Comparison of ENCODE assay signal across 15 cellular contexts in the genomic region with DNA sequence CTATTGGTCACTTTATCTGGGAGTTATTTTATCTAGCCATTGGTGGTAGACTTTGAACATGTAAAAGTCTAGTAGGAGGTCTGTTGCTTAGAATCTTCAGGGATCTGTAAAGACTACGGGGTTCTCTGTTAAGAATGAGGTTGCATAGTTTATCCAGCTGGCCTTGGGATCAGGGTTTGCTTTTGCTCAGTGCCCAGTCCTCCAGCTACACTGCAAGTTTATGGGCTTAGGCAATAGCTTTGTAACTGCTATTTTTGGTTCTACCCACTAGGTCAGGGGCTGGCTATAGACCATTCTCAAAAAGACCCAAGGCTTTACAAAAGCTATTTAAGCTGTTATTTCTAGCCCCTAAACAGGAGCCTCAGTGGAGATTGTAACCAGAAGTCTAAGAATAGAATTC. TPM values are rescaled to one million over a fixed set of nuclear protein-coding genes. Genes with fewer than 3 reads are reported as not detected.
DNase-seq lines count a peak whose midpoint lies in the region; ATAC-seq, FAIRE-seq and TF ChIP-seq lines count a peak whose summit lies in the region.
"Had no signal": no experiment of that assay in that cellular context is flagged by ENCODE, and none has a peak within 500 bp of the region (broad histone marks: within the 10 kb centered on the region; RNA-seq: fewer than 3 reads in every experiment).

No MANE protein-coding gene starts in this region.

- peak overlapping the region in 3 of 8 donors; percentile 3 to 43 (median 11) for H3K4me3 Mint-ChIP-seq in CD4-positive, alpha-beta memory T cell
- H3K4me3 Mint-ChIP-seq: B cell, neural crest cell had no signal

- peak overlapping the region; percentile 54 for H3K27ac ChIP-seq in CD4-positive, alpha-beta memory T cell (ENCODE audit: low read depth, low read length)
- peak overlapping the region; percentile 24 for H3K27ac ChIP-seq in effector memory CD4-positive, alpha-beta T cell (ENCODE audit: insufficient read depth, low read length, poor library complexity, severe bottlenecking)
- H3K27ac ChIP-seq in HepG2 (ENCODE audit: extremely low read length, insufficient read depth, low read length) (no peak overlapping the region), colonic mucosa (no peak overlapping the region)

- H3K4me3 ChIP-seq in CD4-positive, alpha-beta memory T cell (ENCODE audit: low read length in 2 of 2), result no peak overlapping the region
- no peak overlapping the region for H3K4me3 ChIP-seq in NB4 (ENCODE audit: low read depth, low read length)
- no peak overlapping the region for H3K4me3 ChIP-seq in effector memory CD4-positive, alpha-beta T cell (ENCODE audit: insufficient read depth, low read depth, low read length, poor library complexity, severe bottlenecking)
- H3K4me3 ChIP-seq in HepG2 (replicated peaks in 1 of 3; ENCODE audit: insufficient read depth in 1 of 3, low read depth in 2 of 3, low read length in 3 of 3), result no peak overlapping the region
- H3K4me3 ChIP-seq in colonic mucosa, result no peak overlapping the region

- intact Hi-C loops in CD4-positive, alpha-beta memory T cell (cut with micrococcal nuclease), result no loop called here
- intact Hi-C loops in HepG2 (cut with micrococcal nuclease; ENCODE audit: unreplicated experiment) (no loop called here), colonic mucosa (cut with DNase I) (no loop called here)

- no peak for TF ChIP-seq EP300 in HepG2 (IDR thresholded peaks at IDR 0.05; ENCODE audit: low read depth in 2 of 2, low read length in 2 of 2)
- TF ChIP-seq EP300 in HepG2 (CRISPR knock-in tag; IDR thresholded peaks at IDR 0.05; ENCODE audit: borderline replicate concordance), result no peak

- CTCF ChIA-PET in CD4-positive, alpha-beta memory T cell (lab: Charles Lee; ENCODE audit: partially characterized antibody), result interaction anchor here (1.0 to 9.5 kb wide), 3 partner anchors 9 to 40 kb away, joined by 3 to 165 read pairs (median 6); partner anchors contain the start of gene SH3GLB1
- CTCF ChIA-PET in HepG2 (lab: Yijun Ruan, JAX; ENCODE audit: low intra/inter-chr PET ratio, low total read pairs), result no interaction called here

- H3K4me1 ChIP-seq in CD4-positive, alpha-beta memory T cell (ENCODE audit: insufficient read depth, low read length), result peaks cover 59% of the 10 kb centered on the region
- H3K4me1 ChIP-seq in effector memory CD4-positive, alpha-beta T cell (ENCODE audit: control insufficient read depth, insufficient read depth, low read length, poor library complexity, severe bottlenecking), result peaks cover 3% of the 10 kb centered on the region
- H3K4me1 ChIP-seq in HepG2 (ENCODE audit: insufficient read depth, low read length) (peaks cover 29% of the 10 kb centered on the region), colonic mucosa (peaks cover 9% of the 10 kb centered on the region)

- POLR2A ChIA-PET in CD4-positive, alpha-beta memory T cell (lab: Charles Lee; ENCODE audit: partially characterized antibody), result interaction anchor here (1.3 to 8.3 kb wide), 4 partner anchors 10 to 318 kb away, joined by 4 to 133 read pairs (median 4); partner anchors contain the start of genes ODF2L and SH3GLB1
- POLR2A ChIA-PET in HepG2 (lab: Yijun Ruan, JAX), result interaction anchor here (3.5 kb wide), 1 partner anchor 10 kb away, joined by 20 read pairs; the partner anchor contains the start of gene SH3GLB1

- ATAC-seq in HepG2, result peak; percentile 72; the same call in 2 of the 3 replicates
- no peak for ATAC-seq in HG03025 (IDR thresholded peaks at IDR 0.05; ENCODE audit: low FRiP score, unreplicated experiment)

- H3K4me2 ChIP-seq in HepG2 (ENCODE audit: low read depth, low read length), result no peak overlapping the region

- no peak overlapping the region for H2AFZ ChIP-seq in HepG2 (ENCODE audit: low read length)

- BruUV-seq in HepG2 (replicated peaks; lab: Mats Ljungman, UMichigan), result no TSS peak

- H3K36me3 Mint-ChIP-seq in CD4-positive, alpha-beta memory T cell, result peaks cover 7 to 22% of the 10 kb centered on the region in 2 donors

- H3K9me3 ChIP-seq in CD4-positive, alpha-beta memory T cell (ENCODE audit: control insufficient read depth in 1 of 2, low read length in 2 of 2), result no peaks in the 10 kb centered on the region
- H3K9me3 ChIP-seq in effector memory CD4-positive, alpha-beta T cell (ENCODE audit: control insufficient read depth, low read length), result no peaks in the 10 kb centered on the region
- no peaks in the 10 kb centered on the region for H3K9me3 ChIP-seq in HepG2 (ENCODE audit: low read length)
- no peaks in the 10 kb centered on the region for H3K9me3 ChIP-seq in colonic mucosa

- peaks cover 26% of the 10 kb centered on the region; the same call in 1 of the 2 replicates for H4K20me1 ChIP-seq in HepG2 (ENCODE audit: insufficient read depth, low read length)

- H3K4me1 Mint-ChIP-seq in CD4-positive, alpha-beta memory T cell, result peaks cover 31 to 68% (median 39%) of the 10 kb centered on the region in 4 donors

- TF ChIP-seq POLR2A in NB4 (IDR thresholded peaks at IDR 0.05; ENCODE audit: extremely low read depth, insufficient read length), result no peak
- no peak for TF ChIP-seq POLR2A in HepG2 (IDR thresholded peaks at IDR 0.05; ENCODE audit: insufficient read depth in 1 of 2, low read depth in 2 of 2, low read length in 2 of 2)
- no peak for TF ChIP-seq POLR2A in GM12892 (IDR thresholded peaks at IDR 0.05; ENCODE audit: low read depth, low read length)

- no peaks in the 10 kb centered on the region for H3K27me3 Mint-ChIP-seq in CD4-positive, alpha-beta memory T cell
- H3K27me3 Mint-ChIP-seq: B cell had no signal

- WGBS in HepG2 (ENCODE audit: low lambda C conversion rate), result 20% methylated on average over 1 of the region's 1 CpG

- no peak for DNase-seq in CD4-positive, alpha-beta memory T cell
- DNase-seq in NB4 (ENCODE audit: low read depth) (peak; percentile 37), HepG2 (ENCODE audit: low spot score) (peak; percentile 7), HuH-7.5 (ENCODE audit: low spot score) (no peak), GM12892 (ENCODE audit: insufficient read length) (no peak), colonic mucosa (no peak)
- DNase-seq in effector memory CD4-positive, alpha-beta T cell, result no peak
- DNase-seq: activated CD4-positive, CD25-positive, alpha-beta regulatory T cell; activated gamma-delta T cell treated with Interleukin-2 at 50 U/mL for 16 hours; effector CD8-positive, alpha-beta T cell; GDM1; NCI-H2171 had no signal

- no peaks in the 10 kb centered on the region for H3K27me3 ChIP-seq in CD4-positive, alpha-beta memory T cell (ENCODE audit: insufficient read depth, low read length)
- no peaks in the 10 kb centered on the region for H3K27me3 ChIP-seq in effector memory CD4-positive, alpha-beta T cell (replicated peaks; ENCODE audit: control insufficient read depth, insufficient read depth, low read length, poor library complexity, severe bottlenecking)
- H3K27me3 ChIP-seq in HepG2 (ENCODE audit: control insufficient read depth in 1 of 2, insufficient read depth in 2 of 2, low read length in 2 of 2) (no peaks in the 10 kb centered on the region), colonic mucosa (no peaks in the 10 kb centered on the region)

- H3K9ac ChIP-seq in HepG2 (ENCODE audit: insufficient read depth, low read depth, low read length) (no peak overlapping the region), colonic mucosa (ENCODE audit: low read depth in 2 of 2, low read length in 2 of 2) (no peak overlapping the region)

- in situ Hi-C loops in HepG2 (cut with HindIII; ENCODE audit: extremely low pct_ligation_motif_present, low pct_unique_long_range_greater_than_20kb), result no loop called here

- no peak for TF ChIP-seq CTCF in NB4 (IDR thresholded peaks at IDR 0.05; ENCODE audit: low read depth, low read length)
- TF ChIP-seq CTCF in HepG2 (CRISPR knock-in tag; IDR thresholded peaks at IDR 0.05), result no peak
- TF ChIP-seq CTCF in colonic mucosa (IDR thresholded peaks at IDR 0.05), result no peak

- H3K36me3 ChIP-seq in CD4-positive, alpha-beta memory T cell (ENCODE audit: insufficient read depth, low read length), result peaks cover 5% of the 10 kb centered on the region
- peaks cover 8% of the 10 kb centered on the region for H3K36me3 ChIP-seq in effector memory CD4-positive, alpha-beta T cell (ENCODE audit: control insufficient read depth, insufficient read depth, low read length)
- H3K36me3 ChIP-seq in HepG2 (replicated peaks in 1 of 2; ENCODE audit: control insufficient read depth in 1 of 2, insufficient read depth in 2 of 2, low read length in 2 of 2) (peaks cover 2 to 32% of the 10 kb centered on the region in 2 experiments; a peak in 3 of 5 replicates), colonic mucosa (no peaks in the 10 kb centered on the region)

- H3K79me2 ChIP-seq in HepG2 (ENCODE audit: insufficient read depth, low read length), result peaks cover 73% of the 10 kb centered on the region

- H3K27ac Mint-ChIP-seq in CD4-positive, alpha-beta memory T cell, result peak overlapping the region in 3 of 7 donors; percentile 31 to 74 (median 69)
- H3K27ac Mint-ChIP-seq: B cell had no signal

- H3K9me3 Mint-ChIP-seq in CD4-positive, alpha-beta memory T cell, result no peaks in the 10 kb centered on the region
- H3K9me3 Mint-ChIP-seq: neural crest cell had no signal

- FAIRE-seq in HepG2 (lab: Jason Lieb, UNC), result no peak
- no peak for FAIRE-seq in GM12892 (lab: Jason Lieb, UNC)

- no peak for TF ChIP-seq RAD21 in HepG2 (CRISPR knock-in tag; IDR thresholded peaks at IDR 0.05)

RNA-seq across cellular contexts. Expression of gene SH3GLB1, which starts 9.8 kb away (rescaled TPM):
- total RNA-seq in CD4-positive, alpha-beta memory T cell, result 10 to 100 TPM; 55.4 to 59.6 TPM
- 10 to 100 TPM; 45.0 to 54.5 TPM for polyA plus RNA-seq in CD4-positive, alpha-beta memory T cell
- total RNA-seq in HepG2 (2016; rRNA removed; fragmentation: Illumina TruSeq; extraction: Trizol) (41.5 and 55.7 TPM in 2 replicates), colonic mucosa (100 to 1,000 TPM in 1 of 2 donors, 10 to 100 TPM in 1; 76.7 to 134 TPM)
- total RNA-seq in HepG2 (2016; cell fraction: cytosol; rRNA removed; fragmentation: Illumina TruSeq; extraction: Trizol; ENCODE audit: low read depth), result 31.7 and 34.5 TPM in 2 replicates
- total RNA-seq in HepG2 (2016; cell fraction: insoluble cytoplasmic fraction; rRNA removed; fragmentation: Illumina TruSeq; extraction: Trizol), result 40.7 and 48.7 TPM in 2 replicates
- total RNA-seq in HepG2 (2016; cell fraction: membrane; rRNA removed; fragmentation: Illumina TruSeq; extraction: Trizol), result 50.0 and 52.9 TPM in 2 replicates
- 27.4 and 29.1 TPM in 2 replicates for total RNA-seq in HepG2 (2016; cell fraction: nucleus; rRNA removed; fragmentation: Illumina TruSeq; extraction: Trizol)
- 19.1 and 26.0 TPM in 2 replicates for polyA plus RNA-seq in HepG2 (2011; rRNA removed)
- 12.0 and 16.2 TPM in 2 replicates for polyA plus RNA-seq in HepG2 (2011; cell fraction: cytosol; rRNA removed)
- polyA plus RNA-seq in HepG2 (2011; cell fraction: nucleus; rRNA removed), result 8.1 and 9.6 TPM in 2 replicates
- polyA plus RNA-seq in HepG2 (2012), result 26.0 and 35.6 TPM in 2 replicates
- 33.7 and 40.6 TPM in 2 replicates for polyA plus RNA-seq in HepG2 (2016; cell fraction: cytosol; fragmentation: Illumina TruSeq; extraction: Trizol; ENCODE audit: low read depth)
- 61.0 and 63.7 TPM in 2 replicates for polyA plus RNA-seq in HepG2 (2016; cell fraction: insoluble cytoplasmic fraction; fragmentation: Illumina TruSeq; extraction: Trizol; ENCODE audit: low read depth)
- polyA plus RNA-seq in HepG2 (2016; cell fraction: membrane; fragmentation: Illumina TruSeq; extraction: Trizol; ENCODE audit: low read depth), result 43.8 and 46.0 TPM in 2 replicates
- 44.9 and 48.5 TPM in 2 replicates for polyA plus RNA-seq in HepG2 (2016; cell fraction: nucleus; fragmentation: Illumina TruSeq; extraction: Trizol; ENCODE audit: insufficient read depth, low read depth)
- 11.0 and 12.6 TPM in 2 replicates for polyA minus RNA-seq in HepG2 (2011; rRNA and poly(A)+ RNA removed; ENCODE audit: low replicate concordance)
- polyA minus RNA-seq in HepG2 (2011; cell fraction: cytosol; rRNA and poly(A)+ RNA removed), result 18.4 and 24.7 TPM in 2 replicates
- 38.0 and 42.0 TPM in 2 replicates for polyA minus RNA-seq in HepG2 (2011; cell fraction: nucleus; rRNA and poly(A)+ RNA removed)
- polyA plus RNA-seq in GM12892 (2012; ENCODE audit: missing spikeins), result 44.3 TPM

Comparison
In these comparisons a context has a peak if more than half of its experiments do, and no peak if none do; other contexts are left out.
1. DNase-seq: peak in NB4 (single experiment) and HepG2 (single experiment); none in CD4-positive, alpha-beta memory T cell (0 of 5), effector memory CD4-positive, alpha-beta T cell (0 of 3), HuH-7.5 (single experiment), GM12892 (single experiment) and colonic mucosa (single experiment).
2. H3K27ac ChIP-seq: peak in CD4-positive, alpha-beta memory T cell (single experiment) and effector memory CD4-positive, alpha-beta T cell (single experiment); none in HepG2 (single experiment) and colonic mucosa (single experiment).